8 cellular contexts compared by ENCODE assay signal in genomic region chr22:41526802-41527799, GRCh38. TPM values are rescaled to one million over a fixed set of nuclear protein-coding genes. Genes with fewer than 3 reads are reported as not detected.
DNase-seq lines count a peak whose midpoint lies in the region; ATAC-seq lines count a peak whose summit lies in the region.

No MANE protein-coding gene starts in this region.

- peak overlapping the region; percentile 52 to 80 for H3K27ac Mint-ChIP-seq in T-cell
- H3K27ac Mint-ChIP-seq in activated naive CD8-positive, alpha-beta T cell treated with anti-CD3 and anti-CD28 coated beads, Interleukin-2, amount 50 U/mL, for 24 hours: peak overlapping the region; percentile 63

- POLR2A ChIA-PET in T-cell (lab: Charles Lee): no interaction called here

- H3K36me3 Mint-ChIP-seq in T-cell: peaks cover 23% of the 10 kb centered on the region
- peaks cover 28% of the 10 kb centered on the region for H3K36me3 Mint-ChIP-seq in activated naive CD8-positive, alpha-beta T cell treated with anti-CD3 and anti-CD28 coated beads, Interleukin-2, amount 50 U/mL, for 24 hours (ENCODE audit: low read depth)

- H3K4me3 Mint-ChIP-seq in T-cell: no peak overlapping the region
- no peak overlapping the region for H3K4me3 Mint-ChIP-seq in activated naive CD8-positive, alpha-beta T cell treated with anti-CD3 and anti-CD28 coated beads, Interleukin-2, amount 50 U/mL, for 24 hours

- H3K27me3 Mint-ChIP-seq in T-cell: no peaks in the 10 kb centered on the region
- no peaks in the 10 kb centered on the region for H3K27me3 Mint-ChIP-seq in activated naive CD8-positive, alpha-beta T cell treated with anti-CD3 and anti-CD28 coated beads, Interleukin-2, amount 50 U/mL, for 24 hours

- ATAC-seq in T-cell (replicated peaks in 1 of 4) (peak; percentile 51 to 64 (median 56)), HG02870 (IDR thresholded peaks at IDR 0.05; ENCODE audit: unreplicated experiment) (no peak)
- peak; percentile 44 for ATAC-seq in activated naive CD8-positive, alpha-beta T cell treated with anti-CD3 and anti-CD28 coated beads, Interleukin-2, amount 50 U/mL, for 24 hours

- CTCF ChIA-PET in T-cell (lab: Charles Lee): interaction anchor here (0.5 to 3.5 kb wide), 5 partner anchors 75 to 438 kb away, joined by 3 to 42 read pairs (median 7); no protein-coding TSS in a partner anchor

- H3K9me3 Mint-ChIP-seq in T-cell: no peaks in the 10 kb centered on the region
- no peaks in the 10 kb centered on the region for H3K9me3 Mint-ChIP-seq in activated naive CD8-positive, alpha-beta T cell treated with anti-CD3 and anti-CD28 coated beads, Interleukin-2, amount 50 U/mL, for 24 hours

- DNase-seq in NCI-H345 (lab: John Stamatoyannopoulos, UW) (peak; percentile 2), NCI-H345 treated with DMSO at 0.1 percent for 48 hours (lab: John Stamatoyannopoulos, UW; ENCODE audit: unreplicated experiment) (no peak), T-cell (peak; percentile 25 to 78 (median 58)), hippocampal formation (lab: John Stamatoyannopoulos, UW) (peak; percentile 23 to 47), NCI-H1105 (lab: John Stamatoyannopoulos, UW) (no peak)
- DNase-seq in activated naive CD8-positive, alpha-beta T cell treated with anti-CD3 and anti-CD28 coated beads, Interleukin-2, amount 50 U/mL, for 24 hours: peak; percentile 74
- peak; percentile 43 to 57 (median 49) for DNase-seq in stimulated activated CD4-positive, alpha-beta T cell treated with anti-CD3 and anti-CD28 coated beads, Interleukin-1b, Interleukin-23, amount 100 ng/mL, for 24 hours (ENCODE audit: low read depth in 4 of 4, low spot score in 1 of 4)

- H3K4me1 Mint-ChIP-seq in T-cell: peaks cover 16 to 22% (median 16%) of the 10 kb centered on the region in 3 donors
- peaks cover 19% of the 10 kb centered on the region for H3K4me1 Mint-ChIP-seq in activated naive CD8-positive, alpha-beta T cell treated with anti-CD3 and anti-CD28 coated beads, Interleukin-2, amount 50 U/mL, for 24 hours

RNA-seq across cellular contexts. Expression of gene POLR3H, which starts 17.2 kb away (rescaled TPM):
- 10 to 100 TPM; 20.6 to 57.7 (median 44.9) TPM for total RNA-seq in T-cell

RNA-seq across cellular contexts. Expression of gene CSDC2, which starts 33.7 kb away (rescaled TPM):
- under 1 TPM in 3 of 5 donors, not detected in 2; 0.13 to 0.23 (median 0.16) TPM for total RNA-seq in T-cell

RNA-seq across cellular contexts. Expression of gene ACO2, which starts 58.2 kb away (rescaled TPM):
- total RNA-seq in T-cell: 10 to 100 TPM; 72.0 to 82.2 (median 77.0) TPM

RNA-seq across cellular contexts. Expression of gene PHF5A, which starts 58.6 kb away (rescaled TPM):
- 10 to 100 TPM; 29.0 to 45.9 (median 38.0) TPM for total RNA-seq in T-cell

Comparison
In these comparisons a context has a peak if more than half of its experiments do, and no peak if none do; other contexts are left out.
1. DNase-seq: peak in NCI-H345 (single experiment), T-cell (34 of 34), activated naive CD8-positive, alpha-beta T cell treated with anti-CD3 and anti-CD28 coated beads, Interleukin-2, amount 50 U/mL, for 24 hours (single experiment), hippocampal formation (2 of 2) and stimulated activated CD4-positive, alpha-beta T cell treated with anti-CD3 and anti-CD28 coated beads, Interleukin-1b, Interleukin-23, amount 100 ng/mL, for 24 hours (4 of 4); none in NCI-H345 treated with DMSO at 0.1 percent for 48 hours (single experiment) and NCI-H1105 (single experiment).